1 cellular context compared by ENCODE assay signal in the genomic region with DNA sequence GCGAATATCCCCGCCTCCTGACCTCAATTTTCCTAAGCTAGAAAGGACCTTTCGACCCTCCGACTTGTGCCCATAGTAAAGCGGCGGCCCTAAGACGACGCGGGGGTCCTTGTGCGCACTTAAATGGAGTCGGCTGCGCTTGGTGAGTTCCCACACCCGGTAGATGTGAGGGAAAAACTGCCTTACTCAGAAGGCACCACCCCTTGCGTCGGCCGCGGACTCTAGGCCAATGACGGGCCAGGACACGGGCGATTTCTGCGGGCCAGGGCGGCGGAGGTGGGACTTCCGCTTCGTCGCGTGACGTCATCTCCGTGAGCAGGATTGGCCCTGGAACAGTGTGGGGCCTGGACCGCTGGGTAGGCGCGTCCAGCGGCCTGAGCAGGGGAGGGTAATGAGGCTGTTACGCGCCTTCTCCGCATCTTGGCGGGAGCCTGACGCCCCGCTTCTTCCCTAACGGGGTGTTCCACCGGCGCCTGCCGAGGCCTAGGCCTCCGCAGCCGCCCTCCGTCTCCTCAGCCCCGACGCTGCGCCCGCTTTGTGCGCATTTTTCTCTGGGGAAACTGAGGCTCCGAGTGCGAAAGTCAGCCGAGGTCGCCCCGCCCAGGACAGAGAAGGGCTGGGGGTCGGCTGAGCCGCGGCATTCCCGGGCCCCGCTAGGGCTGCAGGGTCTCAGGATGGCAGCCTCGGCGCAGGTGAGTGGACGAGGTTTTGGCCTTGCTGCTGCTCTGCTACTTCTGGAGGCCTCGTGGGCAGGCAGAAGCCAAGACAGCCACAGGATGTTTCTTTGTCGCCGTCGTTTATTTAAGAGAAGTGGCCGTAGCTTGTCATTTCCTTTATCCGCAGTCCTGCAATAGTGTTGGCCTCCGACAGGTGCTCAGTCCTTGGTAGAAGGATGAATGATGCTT.
TF ChIP-seq lines count a peak whose summit lies in the region.

Gene ZNF543 (plus strand): TSS at position 293 of the 905 bp plus-strand sequence. CDS start 382 bp downstream, at position 675.

TF ChIP-seq in HEK293, 187 proteins besides CTCF, POLR2A, EP300 and RAD21 (continued from another document and continues in another):
- TF ChIP-seq, protein P1, sequence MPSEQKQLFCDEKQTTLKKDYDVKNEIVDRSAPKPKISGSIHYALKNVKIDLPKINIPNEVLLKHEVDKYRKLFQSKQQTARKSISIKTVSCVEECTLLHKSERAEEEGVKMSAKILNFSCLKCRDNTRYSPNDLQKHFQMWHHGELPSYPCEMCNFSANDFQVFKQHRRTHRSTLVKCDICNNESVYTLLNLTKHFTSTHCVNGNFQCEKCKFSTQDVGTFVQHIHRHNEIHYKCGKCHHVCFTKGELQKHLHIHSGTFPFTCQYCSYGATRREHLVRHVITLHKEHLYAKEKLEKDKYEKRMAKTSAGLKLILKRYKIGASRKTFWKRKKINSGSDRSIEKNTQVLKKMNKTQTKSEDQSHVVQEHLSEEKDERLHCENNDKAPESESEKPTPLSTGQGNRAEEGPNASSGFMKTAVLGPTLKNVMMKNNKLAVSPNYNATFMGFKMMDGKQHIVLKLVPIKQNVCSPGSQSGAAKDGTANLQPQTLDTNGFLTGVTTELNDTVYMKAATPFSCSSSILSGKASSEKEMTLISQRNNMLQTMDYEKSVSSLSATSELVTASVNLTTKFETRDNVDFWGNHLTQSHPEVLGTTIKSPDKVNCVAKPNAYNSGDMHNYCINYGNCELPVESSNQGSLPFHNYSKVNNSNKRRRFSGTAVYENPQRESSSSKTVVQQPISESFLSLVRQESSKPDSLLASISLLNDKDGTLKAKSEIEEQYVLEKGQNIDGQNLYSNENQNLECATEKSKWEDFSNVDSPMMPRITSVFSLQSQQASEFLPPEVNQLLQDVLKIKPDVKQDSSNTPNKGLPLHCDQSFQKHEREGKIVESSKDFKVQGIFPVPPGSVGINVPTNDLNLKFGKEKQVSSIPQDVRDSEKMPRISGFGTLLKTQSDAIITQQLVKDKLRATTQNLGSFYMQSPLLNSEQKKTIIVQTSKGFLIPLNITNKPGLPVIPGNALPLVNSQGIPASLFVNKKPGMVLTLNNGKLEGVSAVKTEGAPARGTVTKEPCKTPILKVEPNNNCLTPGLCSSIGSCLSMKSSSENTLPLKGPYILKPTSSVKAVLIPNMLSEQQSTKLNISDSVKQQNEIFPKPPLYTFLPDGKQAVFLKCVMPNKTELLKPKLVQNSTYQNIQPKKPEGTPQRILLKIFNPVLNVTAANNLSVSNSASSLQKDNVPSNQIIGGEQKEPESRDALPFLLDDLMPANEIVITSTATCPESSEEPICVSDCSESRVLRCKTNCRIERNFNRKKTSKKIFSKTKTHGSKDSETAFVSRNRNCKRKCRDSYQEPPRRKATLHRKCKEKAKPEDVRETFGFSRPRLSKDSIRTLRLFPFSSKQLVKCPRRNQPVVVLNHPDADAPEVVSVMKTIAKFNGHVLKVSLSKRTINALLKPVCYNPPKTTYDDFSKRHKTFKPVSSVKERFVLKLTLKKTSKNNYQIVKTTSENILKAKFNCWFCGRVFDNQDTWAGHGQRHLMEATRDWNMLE (tag by site-specific recombination; conservative IDR thresholded peaks at IDR 0.05; ENCODE audit: low read depth) = peak; percentile 67
- TF ChIP-seq ZNF416 (tag by site-specific recombination; IDR thresholded peaks at IDR 0.05) (no peak), ZFP69B (tag by site-specific recombination; IDR thresholded peaks at IDR 0.05) (no peak), ZNF132 (tag by site-specific recombination; IDR thresholded peaks at IDR 0.05; ENCODE audit: borderline replicate concordance) (no peak), ZNF184 (tag by site-specific recombination; IDR thresholded peaks at IDR 0.05) (no peak), ZNF660 (tag by site-specific recombination; IDR thresholded peaks at IDR 0.05) (peak; percentile 23; the same call in 1 of the 2 replicates), ZNF658 (tag by site-specific recombination; IDR thresholded peaks at IDR 0.05) (no peak), ZNF585B (tag by site-specific recombination; IDR thresholded peaks at IDR 0.05) (no peak), ZNF121 (tag by site-specific recombination; IDR thresholded peaks at IDR 0.05) (no peak), ZNF707 (tag by site-specific recombination; IDR thresholded peaks at IDR 0.05) (no peak), INSM2 (tag by site-specific recombination; IDR thresholded peaks at IDR 0.05) (no peak), ZNF350 (tag by site-specific recombination; IDR thresholded peaks at IDR 0.05) (no peak), ZNF544 (tag by site-specific recombination; IDR thresholded peaks at IDR 0.05) (no peak), ZNF239 (tag by site-specific recombination; IDR thresholded peaks at IDR 0.05) (no peak), ZNF24 (tag by site-specific recombination; IDR thresholded peaks at IDR 0.05) (no peak), ZNF558 (tag by site-specific recombination; IDR thresholded peaks at IDR 0.05) (no peak), ZNF513 (tag by site-specific recombination; IDR thresholded peaks at IDR 0.05) (no peak), AEBP2 (tag by site-specific recombination; IDR thresholded peaks at IDR 0.05; ENCODE audit: borderline replicate concordance) (no peak), SCRT2 (tag by site-specific recombination; IDR thresholded peaks at IDR 0.05) (no peak), ZNF629 (tag by site-specific recombination; IDR thresholded peaks at IDR 0.05) (peak; percentile 96), SCRT1 (tag by site-specific recombination; IDR thresholded peaks at IDR 0.05; ENCODE audit: borderline replicate concordance) (no peak), OSR2 (tag by site-specific recombination; IDR thresholded peaks at IDR 0.05) (no peak), ZNF426 (tag by site-specific recombination; IDR thresholded peaks at IDR 0.05) (no peak), KLF8 (tag by site-specific recombination; IDR thresholded peaks at IDR 0.05) (peak; percentile 77), ZNF175 (tag by site-specific recombination; IDR thresholded peaks at IDR 0.05) (no peak), ZEB2 (tag by site-specific recombination; IDR thresholded peaks at IDR 0.05) (0 out of 2 replicates have a peak, but pooled peaks have one; percentile 12), FEZF1 (tag by site-specific recombination; IDR thresholded peaks at IDR 0.05) (no peak), ZNF223 (tag by site-specific recombination; IDR thresholded peaks at IDR 0.05) (no peak)
- TF ChIP-seq, protein P2, sequence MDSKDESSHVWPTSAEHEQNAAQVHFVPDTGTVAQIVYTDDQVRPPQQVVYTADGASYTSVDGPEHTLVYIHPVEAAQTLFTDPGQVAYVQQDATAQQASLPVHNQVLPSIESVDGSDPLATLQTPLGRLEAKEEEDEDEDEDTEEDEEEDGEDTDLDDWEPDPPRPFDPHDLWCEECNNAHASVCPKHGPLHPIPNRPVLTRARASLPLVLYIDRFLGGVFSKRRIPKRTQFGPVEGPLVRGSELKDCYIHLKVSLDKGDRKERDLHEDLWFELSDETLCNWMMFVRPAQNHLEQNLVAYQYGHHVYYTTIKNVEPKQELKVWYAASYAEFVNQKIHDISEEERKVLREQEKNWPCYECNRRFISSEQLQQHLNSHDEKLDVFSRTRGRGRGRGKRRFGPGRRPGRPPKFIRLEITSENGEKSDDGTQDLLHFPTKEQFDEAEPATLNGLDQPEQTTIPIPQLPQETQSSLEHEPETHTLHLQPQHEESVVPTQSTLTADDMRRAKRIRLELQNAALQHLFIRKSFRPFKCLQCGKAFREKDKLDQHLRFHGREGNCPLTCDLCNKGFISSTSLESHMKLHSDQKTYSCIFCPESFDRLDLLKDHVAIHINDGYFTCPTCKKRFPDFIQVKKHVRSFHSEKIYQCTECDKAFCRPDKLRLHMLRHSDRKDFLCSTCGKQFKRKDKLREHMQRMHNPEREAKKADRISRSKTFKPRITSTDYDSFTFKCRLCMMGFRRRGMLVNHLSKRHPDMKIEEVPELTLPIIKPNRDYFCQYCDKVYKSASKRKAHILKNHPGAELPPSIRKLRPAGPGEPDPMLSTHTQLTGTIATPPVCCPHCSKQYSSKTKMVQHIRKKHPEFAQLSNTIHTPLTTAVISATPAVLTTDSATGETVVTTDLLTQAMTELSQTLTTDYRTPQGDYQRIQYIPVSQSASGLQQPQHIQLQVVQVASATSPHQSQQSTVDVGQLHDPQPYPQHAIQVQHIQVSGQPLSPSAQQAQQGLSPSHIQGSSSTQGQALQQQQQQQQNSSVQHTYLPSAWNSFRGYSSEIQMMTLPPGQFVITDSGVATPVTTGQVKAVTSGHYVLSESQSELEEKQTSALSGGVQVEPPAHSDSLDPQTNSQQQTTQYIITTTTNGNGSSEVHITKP (tag by site-specific recombination; IDR thresholded peaks at IDR 0.05) = peak; percentile 85
- TF ChIP-seq, protein P3, sequence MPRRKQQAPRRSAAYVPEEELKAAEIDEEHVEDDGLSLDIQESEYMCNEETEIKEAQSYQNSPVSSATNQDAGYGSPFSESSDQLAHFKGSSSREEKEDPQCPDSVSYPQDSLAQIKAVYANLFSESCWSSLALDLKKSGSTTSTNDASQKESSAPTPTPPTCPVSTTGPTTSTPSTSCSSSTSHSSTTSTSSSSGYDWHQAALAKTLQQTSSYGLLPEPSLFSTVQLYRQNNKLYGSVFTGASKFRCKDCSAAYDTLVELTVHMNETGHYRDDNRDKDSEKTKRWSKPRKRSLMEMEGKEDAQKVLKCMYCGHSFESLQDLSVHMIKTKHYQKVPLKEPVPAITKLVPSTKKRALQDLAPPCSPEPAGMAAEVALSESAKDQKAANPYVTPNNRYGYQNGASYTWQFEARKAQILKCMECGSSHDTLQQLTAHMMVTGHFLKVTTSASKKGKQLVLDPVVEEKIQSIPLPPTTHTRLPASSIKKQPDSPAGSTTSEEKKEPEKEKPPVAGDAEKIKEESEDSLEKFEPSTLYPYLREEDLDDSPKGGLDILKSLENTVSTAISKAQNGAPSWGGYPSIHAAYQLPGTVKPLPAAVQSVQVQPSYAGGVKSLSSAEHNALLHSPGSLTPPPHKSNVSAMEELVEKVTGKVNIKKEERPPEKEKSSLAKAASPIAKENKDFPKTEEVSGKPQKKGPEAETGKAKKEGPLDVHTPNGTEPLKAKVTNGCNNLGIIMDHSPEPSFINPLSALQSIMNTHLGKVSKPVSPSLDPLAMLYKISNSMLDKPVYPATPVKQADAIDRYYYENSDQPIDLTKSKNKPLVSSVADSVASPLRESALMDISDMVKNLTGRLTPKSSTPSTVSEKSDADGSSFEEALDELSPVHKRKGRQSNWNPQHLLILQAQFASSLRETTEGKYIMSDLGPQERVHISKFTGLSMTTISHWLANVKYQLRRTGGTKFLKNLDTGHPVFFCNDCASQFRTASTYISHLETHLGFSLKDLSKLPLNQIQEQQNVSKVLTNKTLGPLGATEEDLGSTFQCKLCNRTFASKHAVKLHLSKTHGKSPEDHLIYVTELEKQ (tag by site-specific recombination; IDR thresholded peaks at IDR 0.05; ENCODE audit: borderline replicate concordance) = no peak
- TF ChIP-seq, protein P4, sequence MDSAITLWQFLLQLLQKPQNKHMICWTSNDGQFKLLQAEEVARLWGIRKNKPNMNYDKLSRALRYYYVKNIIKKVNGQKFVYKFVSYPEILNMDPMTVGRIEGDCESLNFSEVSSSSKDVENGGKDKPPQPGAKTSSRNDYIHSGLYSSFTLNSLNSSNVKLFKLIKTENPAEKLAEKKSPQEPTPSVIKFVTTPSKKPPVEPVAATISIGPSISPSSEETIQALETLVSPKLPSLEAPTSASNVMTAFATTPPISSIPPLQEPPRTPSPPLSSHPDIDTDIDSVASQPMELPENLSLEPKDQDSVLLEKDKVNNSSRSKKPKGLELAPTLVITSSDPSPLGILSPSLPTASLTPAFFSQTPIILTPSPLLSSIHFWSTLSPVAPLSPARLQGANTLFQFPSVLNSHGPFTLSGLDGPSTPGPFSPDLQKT (IDR thresholded peaks at IDR 0.05; ENCODE audit: borderline replicate concordance, low read depth, low read length) = no peak
- TF ChIP-seq, protein P5, sequence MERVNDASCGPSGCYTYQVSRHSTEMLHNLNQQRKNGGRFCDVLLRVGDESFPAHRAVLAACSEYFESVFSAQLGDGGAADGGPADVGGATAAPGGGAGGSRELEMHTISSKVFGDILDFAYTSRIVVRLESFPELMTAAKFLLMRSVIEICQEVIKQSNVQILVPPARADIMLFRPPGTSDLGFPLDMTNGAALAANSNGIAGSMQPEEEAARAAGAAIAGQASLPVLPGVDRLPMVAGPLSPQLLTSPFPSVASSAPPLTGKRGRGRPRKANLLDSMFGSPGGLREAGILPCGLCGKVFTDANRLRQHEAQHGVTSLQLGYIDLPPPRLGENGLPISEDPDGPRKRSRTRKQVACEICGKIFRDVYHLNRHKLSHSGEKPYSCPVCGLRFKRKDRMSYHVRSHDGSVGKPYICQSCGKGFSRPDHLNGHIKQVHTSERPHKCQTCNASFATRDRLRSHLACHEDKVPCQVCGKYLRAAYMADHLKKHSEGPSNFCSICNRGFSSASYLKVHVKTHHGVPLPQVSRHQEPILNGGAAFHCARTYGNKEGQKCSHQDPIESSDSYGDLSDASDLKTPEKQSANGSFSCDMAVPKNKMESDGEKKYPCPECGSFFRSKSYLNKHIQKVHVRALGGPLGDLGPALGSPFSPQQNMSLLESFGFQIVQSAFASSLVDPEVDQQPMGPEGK (tag by site-specific recombination; IDR thresholded peaks at IDR 0.05) = peak; percentile 42; the same call in 1 of the 2 replicates
